In the genomic region with DNA sequence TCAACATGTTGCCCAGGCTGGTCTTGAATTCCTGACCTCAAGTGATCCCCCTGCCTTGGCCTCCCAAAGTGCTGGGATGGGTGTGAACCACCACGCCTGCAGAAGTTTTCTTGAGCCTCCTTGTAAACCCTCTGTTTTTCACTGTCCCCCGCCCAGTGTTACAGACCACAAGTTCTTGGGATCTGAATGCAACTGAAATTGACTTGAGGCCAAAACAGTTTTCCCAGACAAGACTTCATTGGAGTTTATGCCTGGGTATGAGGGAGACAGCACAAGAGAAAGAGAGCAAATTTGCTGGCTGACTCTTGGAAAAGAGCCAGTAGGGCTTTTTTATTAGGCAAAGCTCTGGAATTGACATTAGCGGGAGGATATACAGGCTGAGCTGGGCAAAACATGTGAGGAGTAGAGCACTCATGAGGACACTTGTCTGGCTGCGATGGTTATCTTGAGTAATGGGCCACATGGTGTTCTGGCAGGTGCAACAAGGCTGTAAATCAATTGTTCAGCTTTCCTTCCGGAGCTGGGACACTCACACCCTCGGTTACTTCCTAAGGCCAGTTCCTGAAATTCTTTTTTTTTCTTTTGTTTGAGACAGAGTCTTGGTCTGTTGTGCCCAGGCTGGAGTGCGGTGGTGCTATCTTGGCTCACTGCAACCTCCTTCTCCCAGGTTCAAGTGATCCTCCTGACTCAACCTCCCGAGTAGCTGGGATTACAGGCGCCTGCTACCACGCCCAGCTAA, we compare ENCODE assay signal across 8 cellular contexts. TPM values are rescaled to one million over a fixed set of nuclear protein-coding genes. Genes with fewer than 3 reads are reported as not detected.
DNase-seq lines count a peak whose midpoint lies in the region; ATAC-seq and TF ChIP-seq lines count a peak whose summit lies in the region.

No MANE protein-coding gene starts in this region.

- peaks cover 7% of the 10 kb centered on the region for H3K9me3 Mint-ChIP-seq in nephron progenitor cell
- H3K9me3 Mint-ChIP-seq in activated CD8-positive, alpha-beta T cell treated with anti-CD3 and anti-CD28 coated beads, Interleukin-2, amount 10 ng/mL, durations not matched to agents 7 days and 5 days (ENCODE audit: insufficient read depth), result peaks cover 11% of the 10 kb centered on the region

- DNase-seq in DMS153 treated with DMSO at 0.1 percent for 48 hours (lab: John Stamatoyannopoulos, UW; ENCODE audit: unreplicated experiment) (peak; percentile 84), NCI-H2029 (lab: John Stamatoyannopoulos, UW) (peak; percentile 92), amniotic epithelial cell (ENCODE audit: low read depth) (peak; percentile 81), nephron progenitor cell (no peak), NAMALWA (ENCODE audit: low spot score) (no peak), RPMI8226 (no peak)
- DNase-seq in activated CD8-positive, alpha-beta T cell treated with anti-CD3 and anti-CD28 coated beads, Interleukin-2, amount 10 ng/mL, durations not matched to agents 7 days and 5 days, result no peak

- CTCF ChIA-PET in activated CD8-positive, alpha-beta T cell treated with anti-CD3 and anti-CD28 coated beads, Interleukin-2, amount 10 ng/mL, durations not matched to agents 7 days and 5 days (lab: Charles Lee), result interaction anchor here (1.3 to 2.4 kb wide), 5 partner anchors 10 to 68 kb away, joined by 3 to 12 read pairs (median 8); a partner anchor contains a TSS

- peak overlapping the region; percentile 86 for H3K27ac Mint-ChIP-seq in nephron progenitor cell
- no peak overlapping the region for H3K27ac Mint-ChIP-seq in activated CD8-positive, alpha-beta T cell treated with anti-CD3 and anti-CD28 coated beads, Interleukin-2, amount 10 ng/mL, durations not matched to agents 7 days and 5 days

- no peak for ATAC-seq in HG02588 (IDR thresholded peaks at IDR 0.05; ENCODE audit: unreplicated experiment)
- ATAC-seq in activated CD8-positive, alpha-beta T cell treated with anti-CD3 and anti-CD28 coated beads, Interleukin-2, amount 10 ng/mL, durations not matched to agents 7 days and 5 days, result no peak

- H3K36me3 Mint-ChIP-seq in nephron progenitor cell (ENCODE audit: low read depth), result no peaks in the 10 kb centered on the region
- peaks cover 23% of the 10 kb centered on the region for H3K36me3 Mint-ChIP-seq in activated CD8-positive, alpha-beta T cell treated with anti-CD3 and anti-CD28 coated beads, Interleukin-2, amount 10 ng/mL, durations not matched to agents 7 days and 5 days (ENCODE audit: low read depth)

- POLR2A ChIA-PET in activated CD8-positive, alpha-beta T cell treated with anti-CD3 and anti-CD28 coated beads, Interleukin-2, amount 10 ng/mL, durations not matched to agents 7 days and 5 days (lab: Charles Lee), result interaction anchor here (1.1 to 2.4 kb wide), 4 partner anchors 11 to 31 kb away, joined by 4 to 11 read pairs (median 4); a partner anchor contains a TSS

- peaks cover 55% of the 10 kb centered on the region for H3K4me1 Mint-ChIP-seq in nephron progenitor cell
- H3K4me1 Mint-ChIP-seq in activated CD8-positive, alpha-beta T cell treated with anti-CD3 and anti-CD28 coated beads, Interleukin-2, amount 10 ng/mL, durations not matched to agents 7 days and 5 days (ENCODE audit: low read depth), result peaks cover 52% of the 10 kb centered on the region

- H3K4me3 Mint-ChIP-seq in nephron progenitor cell, result no peak overlapping the region
- no peak overlapping the region for H3K4me3 Mint-ChIP-seq in activated CD8-positive, alpha-beta T cell treated with anti-CD3 and anti-CD28 coated beads, Interleukin-2, amount 10 ng/mL, durations not matched to agents 7 days and 5 days

- peaks cover 3% of the 10 kb centered on the region for H3K27me3 Mint-ChIP-seq in nephron progenitor cell (ENCODE audit: low read depth, poor library complexity)
- no peaks in the 10 kb centered on the region for H3K27me3 Mint-ChIP-seq in activated CD8-positive, alpha-beta T cell treated with anti-CD3 and anti-CD28 coated beads, Interleukin-2, amount 10 ng/mL, durations not matched to agents 7 days and 5 days (ENCODE audit: low read depth)

- TF ChIP-seq CTCF in nephron progenitor cell (IDR thresholded peaks at IDR 0.05), result no peak

RNA-seq across cellular contexts. Expression of a gene that starts 12.7 kb away (rescaled TPM):
- total RNA-seq in activated CD8-positive, alpha-beta T cell treated with anti-CD3 and anti-CD28 coated beads, Interleukin-2, amount 10 ng/mL, durations not matched to agents 7 days and 5 days, result 100 to 1,000 TPM; 509 to 553 TPM

RNA-seq across cellular contexts. Expression of a gene that starts 15.6 kb away (rescaled TPM):
- total RNA-seq in activated CD8-positive, alpha-beta T cell treated with anti-CD3 and anti-CD28 coated beads, Interleukin-2, amount 10 ng/mL, durations not matched to agents 7 days and 5 days, result 10 to 100 TPM; 58.9 to 63.5 TPM

RNA-seq across cellular contexts. Expression of a gene that starts 30.9 kb away (rescaled TPM):
- 100 to 1,000 TPM; 170 to 175 TPM for total RNA-seq in activated CD8-positive, alpha-beta T cell treated with anti-CD3 and anti-CD28 coated beads, Interleukin-2, amount 10 ng/mL, durations not matched to agents 7 days and 5 days

RNA-seq across cellular contexts. Expression of a gene that starts 36.9 kb away (rescaled TPM):
- 10 to 100 TPM; 36.4 to 40.3 TPM for total RNA-seq in activated CD8-positive, alpha-beta T cell treated with anti-CD3 and anti-CD28 coated beads, Interleukin-2, amount 10 ng/mL, durations not matched to agents 7 days and 5 days

RNA-seq across cellular contexts. Expression of a gene that starts 37.3 kb away (rescaled TPM):
- total RNA-seq in activated CD8-positive, alpha-beta T cell treated with anti-CD3 and anti-CD28 coated beads, Interleukin-2, amount 10 ng/mL, durations not matched to agents 7 days and 5 days, result 10 to 100 TPM; 31.9 to 36.6 TPM

Comparison
In these comparisons a context has a peak if more than half of its experiments do, and no peak if none do; other contexts are left out.
1. DNase-seq: peak in DMS153 treated with DMSO at 0.1 percent for 48 hours (single experiment), NCI-H2029 (single experiment) and amniotic epithelial cell (single experiment); none in nephron progenitor cell (single experiment), NAMALWA (single experiment), RPMI8226 (single experiment) and activated CD8-positive, alpha-beta T cell treated with anti-CD3 and anti-CD28 coated beads, Interleukin-2, amount 10 ng/mL, durations not matched to agents 7 days and 5 days (single experiment).